14 cellular contexts compared by ENCODE assay signal in genomic region chr1:89890085-89890754, GRCh38.
DNase-seq lines count a peak whose midpoint lies in the region; ATAC-seq, FAIRE-seq and TF ChIP-seq lines count a peak whose summit lies in the region.
"Had no signal": no experiment of that assay in that cellular context is flagged by ENCODE, and none has a peak within 500 bp of the region (broad histone marks: within the 10 kb centered on the region; RNA-seq: fewer than 3 reads in every experiment).

No MANE protein-coding gene starts in this region.

- intact Hi-C loops in left ventricle myocardium superior (cut with micrococcal nuclease), result no loop called here
- intact Hi-C loops in activated CD8-positive, alpha-beta T cell treated with anti-CD3 and anti-CD28 coated beads for 36 hours (cut with micrococcal nuclease), result no loop called here

- no peaks in the 10 kb centered on the region for H3K27me3 Mint-ChIP-seq in activated CD8-positive, alpha-beta T cell treated with anti-CD3 and anti-CD28 coated beads for 36 hours

- H3K4me3 ChIP-seq in right atrium auricular region (no peak overlapping the region), RWPE2 (ENCODE audit: severe bottlenecking) (no peak overlapping the region), fibroblast of lung (replicated peaks in 1 of 4; ENCODE audit: control extremely low read depth in 1 of 4, insufficient read depth in 1 of 4, low read depth in 3 of 4, low read length in 4 of 4) (no peak overlapping the region)
- H3K4me3 ChIP-seq: GM12878, uterus had no signal

- CTCF ChIA-PET in activated CD8-positive, alpha-beta T cell treated with anti-CD3 and anti-CD28 coated beads for 36 hours (lab: Charles Lee), result no interaction called here

- H3K9me3 ChIP-seq in right atrium auricular region (no peaks in the 10 kb centered on the region), RWPE2 (ENCODE audit: severe bottlenecking) (no peaks in the 10 kb centered on the region), fibroblast of lung (ENCODE audit: control insufficient read depth, insufficient read depth, low read depth, low read length) (no peaks in the 10 kb centered on the region)
- H3K9me3 ChIP-seq: uterus had no signal

- peak; percentile 23 for ATAC-seq in left ventricle myocardium superior
- peak; percentile 82 for ATAC-seq in RWPE2 (ENCODE audit: low read depth)
- no peak for ATAC-seq in GM18861 (IDR thresholded peaks at IDR 0.05; ENCODE audit: unreplicated experiment)
- ATAC-seq in GM21786 (IDR thresholded peaks at IDR 0.05; ENCODE audit: unreplicated experiment), result no peak
- no peak for ATAC-seq in activated CD8-positive, alpha-beta T cell treated with anti-CD3 and anti-CD28 coated beads for 36 hours
- ATAC-seq: GM12878 had no signal

- H3K4me2 ChIP-seq in fibroblast of lung (ENCODE audit: extremely low read depth, insufficient read depth, low read length), result no peak overlapping the region

- H3K4me1 ChIP-seq in right atrium auricular region, result peaks cover 0 to 4% of the 10 kb centered on the region in 2 donors
- H3K4me1 ChIP-seq in RWPE2 (ENCODE audit: insufficient read depth, poor library complexity, severe bottlenecking), result peaks cover 57% of the 10 kb centered on the region
- peaks cover 16% of the 10 kb centered on the region for H3K4me1 ChIP-seq in fibroblast of lung (ENCODE audit: control insufficient read depth, extremely low read depth, insufficient read depth, low read length)
- H3K4me1 ChIP-seq: uterus had no signal

- no peaks in the 10 kb centered on the region for H3K9me3 Mint-ChIP-seq in activated CD8-positive, alpha-beta T cell treated with anti-CD3 and anti-CD28 coated beads for 36 hours
- H3K9me3 Mint-ChIP-seq: endodermal cell had no signal

- DNase-seq in left ventricle myocardium superior (peak; percentile 42), right atrium auricular region (ENCODE audit: low spot score) (no peak), RWPE2 (ENCODE audit: low spot score) (peak; percentile 87), fibroblast of lung (ENCODE audit: low read depth in 2 of 2) (peak; percentile 62 to 77), urothelium cell line (ENCODE audit: low spot score) (peak; percentile 31)
- no peak for DNase-seq in activated CD8-positive, alpha-beta T cell treated with anti-CD3 and anti-CD28 coated beads for 36 hours
- DNase-seq: activated naive CD4-positive, alpha-beta T cell; AML-193; endodermal cell; NCI-H1417 treated with DMSO at 0.1 percent for 48 hours; uterus had no signal

- POLR2A ChIA-PET in activated CD8-positive, alpha-beta T cell treated with anti-CD3 and anti-CD28 coated beads for 36 hours (lab: Charles Lee), result no interaction called here

- no peak overlapping the region for H3K4me3 Mint-ChIP-seq in activated CD8-positive, alpha-beta T cell treated with anti-CD3 and anti-CD28 coated beads for 36 hours
- H3K4me3 Mint-ChIP-seq: endodermal cell had no signal

- no peak overlapping the region for H3K9ac ChIP-seq in fibroblast of lung (ENCODE audit: insufficient read depth, low read length)

- peaks cover 31% of the 10 kb centered on the region for H3K4me1 Mint-ChIP-seq in activated CD8-positive, alpha-beta T cell treated with anti-CD3 and anti-CD28 coated beads for 36 hours (ENCODE audit: low read depth)

- no peaks in the 10 kb centered on the region for H4K20me1 ChIP-seq in fibroblast of lung (ENCODE audit: control insufficient read depth, extremely low read depth, insufficient read depth, low read length)

- no peak overlapping the region for H2AFZ ChIP-seq in fibroblast of lung (ENCODE audit: low read length)

- H3K27me3 ChIP-seq in right atrium auricular region, result no peaks in the 10 kb centered on the region
- no peaks in the 10 kb centered on the region for H3K27me3 ChIP-seq in RWPE2 (ENCODE audit: insufficient read depth, poor library complexity, severe bottlenecking)
- H3K27me3 ChIP-seq in fibroblast of lung (ENCODE audit: control insufficient read depth, insufficient read depth, low read length), result no peaks in the 10 kb centered on the region
- H3K27me3 ChIP-seq: uterus had no signal

- H3K36me3 ChIP-seq in right atrium auricular region (no peaks in the 10 kb centered on the region), RWPE2 (ENCODE audit: low read depth) (peaks cover 7% of the 10 kb centered on the region), fibroblast of lung (ENCODE audit: control insufficient read depth, insufficient read depth, low read length) (no peaks in the 10 kb centered on the region)
- H3K36me3 ChIP-seq: uterus had no signal

- TF ChIP-seq CTCF in right atrium auricular region (IDR thresholded peaks at IDR 0.05) (no peak), RWPE2 (IDR thresholded peaks at IDR 0.05; ENCODE audit: poor library complexity, severe bottlenecking) (no peak), fibroblast of lung (conservative IDR thresholded peaks at IDR 0.05 in 1 of 2, IDR thresholded peaks at IDR 0.05 in 1 of 2; ENCODE audit: low read depth in 1 of 2, low read length in 2 of 2) (no peak)
- no peak for TF ChIP-seq CTCF in activated CD8-positive, alpha-beta T cell treated with anti-CD3 and anti-CD28 coated beads for 36 hours (IDR thresholded peaks at IDR 0.05)

- H3K36me3 Mint-ChIP-seq in activated CD8-positive, alpha-beta T cell treated with anti-CD3 and anti-CD28 coated beads for 36 hours (ENCODE audit: low read depth), result peaks cover 28% of the 10 kb centered on the region

- no peak overlapping the region for H3K27ac Mint-ChIP-seq in activated CD8-positive, alpha-beta T cell treated with anti-CD3 and anti-CD28 coated beads for 36 hours
- H3K27ac Mint-ChIP-seq: endodermal cell had no signal

- FAIRE-seq in urothelium cell line (lab: Jason Lieb, UNC), result no peak
- FAIRE-seq: GM12878 had no signal

- no peaks in the 10 kb centered on the region for H3K79me2 ChIP-seq in fibroblast of lung (ENCODE audit: control insufficient read depth, insufficient read depth, low read length)

- no peak overlapping the region for H3K27ac ChIP-seq in right atrium auricular region
- H3K27ac ChIP-seq in RWPE2 (ENCODE audit: poor library complexity, severe bottlenecking), result peak overlapping the region; percentile 85
- H3K27ac ChIP-seq in fibroblast of lung (ENCODE audit: insufficient read depth, low read length), result no peak overlapping the region
- H3K27ac ChIP-seq: uterus had no signal

Comparison
In these comparisons a context has a peak if more than half of its experiments do, and no peak if none do; other contexts are left out.
1. DNase-seq: peak in left ventricle myocardium superior (single experiment), RWPE2 (single experiment), fibroblast of lung (2 of 2) and urothelium cell line (single experiment); none in right atrium auricular region (single experiment) and activated CD8-positive, alpha-beta T cell treated with anti-CD3 and anti-CD28 coated beads for 36 hours (single experiment).
2. ATAC-seq: peak in left ventricle myocardium superior (single experiment) and RWPE2 (single experiment); none in GM18861 (single experiment), GM21786 (single experiment) and activated CD8-positive, alpha-beta T cell treated with anti-CD3 and anti-CD28 coated beads for 36 hours (single experiment).